2 cellular contexts compared by ENCODE assay signal in genomic region chr7:38303866-38304265, GRCh38.
TF ChIP-seq lines count a peak whose summit lies in the region.

No MANE protein-coding gene starts in this region.

TF ChIP-seq in K562, 482 proteins besides CTCF, POLR2A, EP300 and RAD21 (continued from another document):
- TF ChIP-seq, protein P1, sequence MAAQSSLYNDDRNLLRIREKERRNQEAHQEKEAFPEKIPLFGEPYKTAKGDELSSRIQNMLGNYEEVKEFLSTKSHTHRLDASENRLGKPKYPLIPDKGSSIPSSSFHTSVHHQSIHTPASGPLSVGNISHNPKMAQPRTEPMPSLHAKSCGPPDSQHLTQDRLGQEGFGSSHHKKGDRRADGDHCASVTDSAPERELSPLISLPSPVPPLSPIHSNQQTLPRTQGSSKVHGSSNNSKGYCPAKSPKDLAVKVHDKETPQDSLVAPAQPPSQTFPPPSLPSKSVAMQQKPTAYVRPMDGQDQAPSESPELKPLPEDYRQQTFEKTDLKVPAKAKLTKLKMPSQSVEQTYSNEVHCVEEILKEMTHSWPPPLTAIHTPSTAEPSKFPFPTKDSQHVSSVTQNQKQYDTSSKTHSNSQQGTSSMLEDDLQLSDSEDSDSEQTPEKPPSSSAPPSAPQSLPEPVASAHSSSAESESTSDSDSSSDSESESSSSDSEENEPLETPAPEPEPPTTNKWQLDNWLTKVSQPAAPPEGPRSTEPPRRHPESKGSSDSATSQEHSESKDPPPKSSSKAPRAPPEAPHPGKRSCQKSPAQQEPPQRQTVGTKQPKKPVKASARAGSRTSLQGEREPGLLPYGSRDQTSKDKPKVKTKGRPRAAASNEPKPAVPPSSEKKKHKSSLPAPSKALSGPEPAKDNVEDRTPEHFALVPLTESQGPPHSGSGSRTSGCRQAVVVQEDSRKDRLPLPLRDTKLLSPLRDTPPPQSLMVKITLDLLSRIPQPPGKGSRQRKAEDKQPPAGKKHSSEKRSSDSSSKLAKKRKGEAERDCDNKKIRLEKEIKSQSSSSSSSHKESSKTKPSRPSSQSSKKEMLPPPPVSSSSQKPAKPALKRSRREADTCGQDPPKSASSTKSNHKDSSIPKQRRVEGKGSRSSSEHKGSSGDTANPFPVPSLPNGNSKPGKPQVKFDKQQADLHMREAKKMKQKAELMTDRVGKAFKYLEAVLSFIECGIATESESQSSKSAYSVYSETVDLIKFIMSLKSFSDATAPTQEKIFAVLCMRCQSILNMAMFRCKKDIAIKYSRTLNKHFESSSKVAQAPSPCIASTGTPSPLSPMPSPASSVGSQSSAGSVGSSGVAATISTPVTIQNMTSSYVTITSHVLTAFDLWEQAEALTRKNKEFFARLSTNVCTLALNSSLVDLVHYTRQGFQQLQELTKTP (IDR thresholded peaks at IDR 0.05; ENCODE audit: low read depth in 1 of 2, partially characterized antibody in 2 of 2) = no peak
- TF ChIP-seq UBTF (IDR thresholded peaks at IDR 0.05; ENCODE audit: borderline replicate concordance in 1 of 2, low read depth in 2 of 2, low read length in 2 of 2) = no peak
- TF ChIP-seq, protein P2, sequence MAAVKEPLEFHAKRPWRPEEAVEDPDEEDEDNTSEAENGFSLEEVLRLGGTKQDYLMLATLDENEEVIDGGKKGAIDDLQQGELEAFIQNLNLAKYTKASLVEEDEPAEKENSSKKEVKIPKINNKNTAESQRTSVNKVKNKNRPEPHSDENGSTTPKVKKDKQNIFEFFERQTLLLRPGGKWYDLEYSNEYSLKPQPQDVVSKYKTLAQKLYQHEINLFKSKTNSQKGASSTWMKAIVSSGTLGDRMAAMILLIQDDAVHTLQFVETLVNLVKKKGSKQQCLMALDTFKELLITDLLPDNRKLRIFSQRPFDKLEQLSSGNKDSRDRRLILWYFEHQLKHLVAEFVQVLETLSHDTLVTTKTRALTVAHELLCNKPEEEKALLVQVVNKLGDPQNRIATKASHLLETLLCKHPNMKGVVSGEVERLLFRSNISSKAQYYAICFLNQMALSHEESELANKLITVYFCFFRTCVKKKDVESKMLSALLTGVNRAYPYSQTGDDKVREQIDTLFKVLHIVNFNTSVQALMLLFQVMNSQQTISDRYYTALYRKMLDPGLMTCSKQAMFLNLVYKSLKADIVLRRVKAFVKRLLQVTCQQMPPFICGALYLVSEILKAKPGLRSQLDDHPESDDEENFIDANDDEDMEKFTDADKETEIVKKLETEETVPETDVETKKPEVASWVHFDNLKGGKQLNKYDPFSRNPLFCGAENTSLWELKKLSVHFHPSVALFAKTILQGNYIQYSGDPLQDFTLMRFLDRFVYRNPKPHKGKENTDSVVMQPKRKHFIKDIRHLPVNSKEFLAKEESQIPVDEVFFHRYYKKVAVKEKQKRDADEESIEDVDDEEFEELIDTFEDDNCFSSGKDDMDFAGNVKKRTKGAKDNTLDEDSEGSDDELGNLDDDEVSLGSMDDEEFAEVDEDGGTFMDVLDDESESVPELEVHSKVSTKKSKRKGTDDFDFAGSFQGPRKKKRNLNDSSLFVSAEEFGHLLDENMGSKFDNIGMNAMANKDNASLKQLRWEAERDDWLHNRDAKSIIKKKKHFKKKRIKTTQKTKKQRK (IDR thresholded peaks at IDR 0.05; ENCODE audit: borderline replicate concordance, low read depth, low read length) = no peak
- no peak for TF ChIP-seq MIER1 (IDR thresholded peaks at IDR 0.05; ENCODE audit: low read depth)
- TF ChIP-seq TAF9B (IDR thresholded peaks at IDR 0.05; ENCODE audit: partially characterized antibody) = no peak
- TF ChIP-seq HBP1 (CRISPR knock-in tag; IDR thresholded peaks at IDR 0.05) = no peak

TF ChIP-seq in WTC11, 78 proteins besides CTCF, POLR2A, EP300 and RAD21 (continued from another document):
- TF ChIP-seq, protein P3, sequence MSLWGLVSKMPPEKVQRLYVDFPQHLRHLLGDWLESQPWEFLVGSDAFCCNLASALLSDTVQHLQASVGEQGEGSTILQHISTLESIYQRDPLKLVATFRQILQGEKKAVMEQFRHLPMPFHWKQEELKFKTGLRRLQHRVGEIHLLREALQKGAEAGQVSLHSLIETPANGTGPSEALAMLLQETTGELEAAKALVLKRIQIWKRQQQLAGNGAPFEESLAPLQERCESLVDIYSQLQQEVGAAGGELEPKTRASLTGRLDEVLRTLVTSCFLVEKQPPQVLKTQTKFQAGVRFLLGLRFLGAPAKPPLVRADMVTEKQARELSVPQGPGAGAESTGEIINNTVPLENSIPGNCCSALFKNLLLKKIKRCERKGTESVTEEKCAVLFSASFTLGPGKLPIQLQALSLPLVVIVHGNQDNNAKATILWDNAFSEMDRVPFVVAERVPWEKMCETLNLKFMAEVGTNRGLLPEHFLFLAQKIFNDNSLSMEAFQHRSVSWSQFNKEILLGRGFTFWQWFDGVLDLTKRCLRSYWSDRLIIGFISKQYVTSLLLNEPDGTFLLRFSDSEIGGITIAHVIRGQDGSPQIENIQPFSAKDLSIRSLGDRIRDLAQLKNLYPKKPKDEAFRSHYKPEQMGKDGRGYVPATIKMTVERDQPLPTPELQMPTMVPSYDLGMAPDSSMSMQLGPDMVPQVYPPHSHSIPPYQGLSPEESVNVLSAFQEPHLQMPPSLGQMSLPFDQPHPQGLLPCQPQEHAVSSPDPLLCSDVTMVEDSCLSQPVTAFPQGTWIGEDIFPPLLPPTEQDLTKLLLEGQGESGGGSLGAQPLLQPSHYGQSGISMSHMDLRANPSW (CRISPR knock-in tag; conservative IDR thresholded peaks at IDR 0.05; ENCODE audit: low read depth) = no peak
- TF ChIP-seq ZNF317 (CRISPR knock-in tag; IDR thresholded peaks at IDR 0.05; ENCODE audit: borderline replicate concordance, low read depth) = no peak
- TF ChIP-seq, protein P4, sequence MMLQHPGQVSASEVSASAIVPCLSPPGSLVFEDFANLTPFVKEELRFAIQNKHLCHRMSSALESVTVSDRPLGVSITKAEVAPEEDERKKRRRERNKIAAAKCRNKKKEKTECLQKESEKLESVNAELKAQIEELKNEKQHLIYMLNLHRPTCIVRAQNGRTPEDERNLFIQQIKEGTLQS (CRISPR knock-in tag; conservative IDR thresholded peaks at IDR 0.05) = no peak
- no peak for TF ChIP-seq GTF2I (CRISPR knock-in tag; conservative IDR thresholded peaks at IDR 0.05)
- TF ChIP-seq IRF2 (CRISPR knock-in tag; IDR thresholded peaks at IDR 0.05; ENCODE audit: borderline replicate concordance, low read depth) = no peak
- TF ChIP-seq, protein P5, sequence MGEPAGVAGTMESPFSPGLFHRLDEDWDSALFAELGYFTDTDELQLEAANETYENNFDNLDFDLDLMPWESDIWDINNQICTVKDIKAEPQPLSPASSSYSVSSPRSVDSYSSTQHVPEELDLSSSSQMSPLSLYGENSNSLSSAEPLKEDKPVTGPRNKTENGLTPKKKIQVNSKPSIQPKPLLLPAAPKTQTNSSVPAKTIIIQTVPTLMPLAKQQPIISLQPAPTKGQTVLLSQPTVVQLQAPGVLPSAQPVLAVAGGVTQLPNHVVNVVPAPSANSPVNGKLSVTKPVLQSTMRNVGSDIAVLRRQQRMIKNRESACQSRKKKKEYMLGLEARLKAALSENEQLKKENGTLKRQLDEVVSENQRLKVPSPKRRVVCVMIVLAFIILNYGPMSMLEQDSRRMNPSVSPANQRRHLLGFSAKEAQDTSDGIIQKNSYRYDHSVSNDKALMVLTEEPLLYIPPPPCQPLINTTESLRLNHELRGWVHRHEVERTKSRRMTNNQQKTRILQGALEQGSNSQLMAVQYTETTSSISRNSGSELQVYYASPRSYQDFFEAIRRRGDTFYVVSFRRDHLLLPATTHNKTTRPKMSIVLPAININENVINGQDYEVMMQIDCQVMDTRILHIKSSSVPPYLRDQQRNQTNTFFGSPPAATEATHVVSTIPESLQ (CRISPR knock-in tag; IDR thresholded peaks at IDR 0.05) = no peak
- TF ChIP-seq ATF2 (CRISPR knock-in tag; IDR thresholded peaks at IDR 0.05; ENCODE audit: borderline replicate concordance, low read depth) = no peak
- TF ChIP-seq AFF4 (CRISPR knock-in tag; IDR thresholded peaks at IDR 0.05; ENCODE audit: borderline replicate concordance) = no peak
- TF ChIP-seq ZNF281 (CRISPR knock-in tag; IDR thresholded peaks at IDR 0.05) = no peak
- TF ChIP-seq PRRX2 (CRISPR knock-in tag; IDR thresholded peaks at IDR 0.05) = no peak
